In genomic region chr1:17001760-17002523, GRCh38 we compare ENCODE assay signal across 24 cellular contexts. TPM values are rescaled to one million over a fixed set of nuclear protein-coding genes. Genes with fewer than 3 reads are reported as not detected.
DNase-seq lines count a peak whose midpoint lies in the region; ATAC-seq and TF ChIP-seq lines count a peak whose summit lies in the region.
"Had no signal": no experiment of that assay in that cellular context is flagged by ENCODE, and none has a peak within 500 bp of the region (broad histone marks: within the 10 kb centered on the region; RNA-seq: fewer than 3 reads in every experiment).

No MANE protein-coding gene starts in this region.

- no peak for TF ChIP-seq POLR2A in heart left ventricle (IDR thresholded peaks at IDR 0.05)

- peaks cover 12% of the 10 kb centered on the region for H3K36me3 Mint-ChIP-seq in nephron progenitor cell (ENCODE audit: low read depth)

- peaks cover 5% of the 10 kb centered on the region for H3K27me3 Mint-ChIP-seq in nephron progenitor cell (ENCODE audit: low read depth, poor library complexity)
- H3K27me3 Mint-ChIP-seq: CD4-positive, CD25-positive, alpha-beta regulatory T cell; CD8-positive, alpha-beta memory T cell; IgD-negative memory B cell had no signal

- H3K27me3 ChIP-seq in right cardiac atrium (ENCODE audit: control insufficient read depth, insufficient read depth) (no peaks in the 10 kb centered on the region), heart left ventricle (no peaks in the 10 kb centered on the region), H7 (ENCODE audit: control insufficient read depth, insufficient read depth, low read length) (no peaks in the 10 kb centered on the region)
- H3K27me3 ChIP-seq: BE2C had no signal

- intact Hi-C loops in right cardiac atrium (cut with DNase I) (no loop called here), heart left ventricle (cut with DNase I) (no loop called here)

- H3K4me3 Mint-ChIP-seq in nephron progenitor cell, result no peak overlapping the region
- H3K4me3 Mint-ChIP-seq: CD4-positive, CD25-positive, alpha-beta regulatory T cell; CD8-positive, alpha-beta memory T cell; HFFc6; IgD-negative memory B cell had no signal

- no peak for TF ChIP-seq CTCF in heart left ventricle (IDR thresholded peaks at IDR 0.05)
- TF ChIP-seq CTCF in GM13977 (IDR thresholded peaks at IDR 0.05; ENCODE audit: extremely low read depth, insufficient read depth, missing control alignments), result no peak
- TF ChIP-seq CTCF in nephron progenitor cell (IDR thresholded peaks at IDR 0.05), result no peak

- no peak overlapping the region for H3K27ac Mint-ChIP-seq in nephron progenitor cell
- H3K27ac Mint-ChIP-seq: CD4-positive, CD25-positive, alpha-beta regulatory T cell; HFFc6; IgD-negative memory B cell had no signal

- H3K4me1 Mint-ChIP-seq in nephron progenitor cell, result no peaks in the 10 kb centered on the region
- H3K4me1 Mint-ChIP-seq: CD8-positive, alpha-beta memory T cell; IgD-negative memory B cell had no signal

- H3K36me3 ChIP-seq in heart left ventricle (peaks cover 0 to 91% (median 61%) of the 10 kb centered on the region in 9 donors), H7 (replicated peaks; ENCODE audit: control insufficient read depth, insufficient read depth, low read length) (peaks cover 12% of the 10 kb centered on the region)
- H3K36me3 ChIP-seq: BE2C had no signal

- ATAC-seq in right cardiac atrium, result peak; percentile 17
- ATAC-seq in heart left ventricle, result no peak
- ATAC-seq: GM12878 had no signal

- H3K4me1 ChIP-seq in right cardiac atrium (ENCODE audit: control insufficient read depth, insufficient read depth, low read length), result no peaks in the 10 kb centered on the region
- H3K4me1 ChIP-seq in heart left ventricle, result no peaks in the 10 kb centered on the region
- H3K4me1 ChIP-seq: BE2C had no signal

- H3K9me3 ChIP-seq in right cardiac atrium (ENCODE audit: control insufficient read depth, low read length) (no peaks in the 10 kb centered on the region), heart left ventricle (no peaks in the 10 kb centered on the region)
- H3K9me3 ChIP-seq: BE2C had no signal

- 93% methylated on average over 19 of the region's 19 CpGs for WGBS in right cardiac atrium
- WGBS in heart left ventricle, 4 donors, result 95 to 99% (median 96%) methylated on average over 14 to 19 of the region's 19 CpGs

- H3K27ac ChIP-seq in right cardiac atrium (ENCODE audit: low read length) (no peak overlapping the region), heart left ventricle (no peak overlapping the region)
- H3K27ac ChIP-seq: GM23248, HL-60 had no signal

- H3K4me3 ChIP-seq in right cardiac atrium (ENCODE audit: low read length) (no peak overlapping the region), heart left ventricle (no peak overlapping the region), H7 (ENCODE audit: insufficient read depth, low read depth, low read length) (no peak overlapping the region)
- H3K4me3 ChIP-seq: GM12878, GM23248 had no signal

- in situ Hi-C loops in GM13977 (cut with MboI; ENCODE audit: low pct_unique_long_range_greater_than_20kb, low sequenced_read_pairs, unreplicated experiment), result no loop called here

- DNase-seq in right cardiac atrium (peak in 1 of 3 donors; percentile 42), heart left ventricle (no peak), H7 (peak; percentile 37), epidermal melanocyte (ENCODE audit: insufficient read length, low spot score) (peak; percentile 11), GM13977 (ENCODE audit: low spot score) (no peak), nephron progenitor cell (no peak), amygdala (lab: John Stamatoyannopoulos, UW) (no peak)
- DNase-seq: BE2C; C1 segment of cervical spinal cord; CD4-positive, CD25-positive, alpha-beta regulatory T cell; CD8-positive, alpha-beta memory T cell; COR-L47; DMS 273 treated with DMSO at 0.1 percent for 48 hours; DMS53; DND-41; EL; GM23248; HCEC 1CT; HFFc6 had no signal

- no peaks in the 10 kb centered on the region for H3K9me3 Mint-ChIP-seq in nephron progenitor cell
- H3K9me3 Mint-ChIP-seq: CD4-positive, CD25-positive, alpha-beta regulatory T cell; CD8-positive, alpha-beta memory T cell; HFFc6; IgD-negative memory B cell had no signal

RNA-seq across cellular contexts. Expression of gene ATP13A2, which starts 9.8 kb away (rescaled TPM):
- total RNA-seq in right cardiac atrium (10 to 100 TPM; 12.9 to 15.1 (median 14.3) TPM), heart left ventricle (10 to 100 TPM in 8 of 9 donors, 1 to 10 TPM in 1; 7.3 to 37.2 (median 15.6) TPM)
- polyA plus RNA-seq in right cardiac atrium (10.3 TPM), heart left ventricle (10 to 100 TPM in 1 of 2 donors, 1 to 10 TPM in 1; 7.6 to 27.5 TPM)
- 128 and 162 TPM in 2 replicates for total RNA-seq in H7 (2014; rRNA removed; shearing (Covaris generic))

RNA-seq across cellular contexts. Expression of gene MFAP2, which starts 21.5 kb away (rescaled TPM):
- total RNA-seq in right cardiac atrium, result 10 to 100 TPM in 1 of 4 donors, 1 to 10 TPM in 3; 5.9 to 11.6 (median 6.8) TPM
- 3.2 TPM for polyA plus RNA-seq in right cardiac atrium
- 10 to 100 TPM in 2 of 9 donors, 1 to 10 TPM in 7; 1.2 to 13.0 (median 2.3) TPM for total RNA-seq in heart left ventricle
- polyA plus RNA-seq in heart left ventricle, result 1 to 10 TPM; 1.4 to 8.7 TPM
- 176 and 202 TPM in 2 replicates for total RNA-seq in H7 (2014; rRNA removed; shearing (Covaris generic))
- total RNA-seq: A172; CD4-positive, CD25-positive, alpha-beta regulatory T cell; CD8-positive, alpha-beta memory T cell; GM12878; HT1080 had no signal
- polyA plus RNA-seq: CD4-positive, CD25-positive, alpha-beta regulatory T cell had no signal

RNA-seq across cellular contexts. Expression of gene SDHB, which starts 51.9 kb away (rescaled TPM):
- 100 to 1,000 TPM; 209 to 255 (median 239) TPM for total RNA-seq in right cardiac atrium
- polyA plus RNA-seq in right cardiac atrium, result 311 TPM
- total RNA-seq in heart left ventricle, result 100 to 1,000 TPM; 226 to 617 (median 341) TPM
- 100 to 1,000 TPM; 174 to 305 TPM for polyA plus RNA-seq in heart left ventricle
- 225 and 238 TPM in 2 replicates for total RNA-seq in H7 (2014; rRNA removed; shearing (Covaris generic))

Comparison
In these comparisons a context has a peak if more than half of its experiments do, and no peak if none do; other contexts are left out.
1. ATAC-seq: peak in right cardiac atrium (2 of 2); none in heart left ventricle (0 of 4).
2. DNase-seq: peak in H7 (single experiment) and epidermal melanocyte (single experiment); none in heart left ventricle (0 of 5), GM13977 (single experiment), nephron progenitor cell (single experiment) and amygdala (0 of 56).
3. RNA of gene MFAP2, which starts 21.5 kb away (total RNA-seq): 176 to 202 TPM in H7; 5.9 to 11.6 TPM in right cardiac atrium and 1.2 to 13.0 TPM in heart left ventricle; every median in the first group is over 10 times any median in the second.